In genomic region chr2:68637-69036, GRCh38 we compare ENCODE assay signal across 1 cellular context. TPM values are rescaled to one million over a fixed set of nuclear protein-coding genes. Genes with fewer than 3 reads are reported as not detected.
"Had no signal": no experiment of that assay in that cellular context is flagged by ENCODE, and none has a peak within 500 bp of the region (broad histone marks: within the 10 kb centered on the region; RNA-seq: fewer than 3 reads in every experiment).

No MANE protein-coding gene starts in this region.

RNA-seq across cellular contexts. Expression of gene FAM110C, which starts 22.3 kb away (rescaled TPM):
- total RNA-seq: endothelial cell of umbilical vein had no signal
- polyA plus RNA-seq: endothelial cell of umbilical vein had no signal
